31 cellular contexts compared by ENCODE assay signal in genomic region chr10:98459385-98459784, GRCh38.
"Had no signal": no experiment of that assay in that cellular context is flagged by ENCODE, and none has a peak within 500 bp of the region (broad histone marks: within the 10 kb centered on the region; RNA-seq: fewer than 3 reads in every experiment).

No MANE protein-coding gene starts in this region.

- H3K27ac Mint-ChIP-seq: activated CD4-positive, alpha-beta memory T cell treated with anti-CD3 and anti-CD28 coated beads, Interleukin-2, amount 10 ng/mL, durations not matched to agents 7 days and 5 days; activated CD4-positive, alpha-beta T cell treated with anti-CD3 and anti-CD28 coated beads, Interleukin-2, amount 10 ng/mL, durations not matched to agents 7 days and 5 days; activated naive CD4-positive, alpha-beta T cell treated with anti-CD3 and anti-CD28 coated beads, Interleukin-2, amount 10 ng/mL, durations not matched to agents 7 days and 5 days; activated naive CD8-positive, alpha-beta T cell treated with anti-CD3 and anti-CD28 coated beads, Interleukin-2, amount 10 ng/mL, durations not matched to agents 7 days and 5 days; activated T-cell treated with anti-CD3 and anti-CD28 coated beads, Interleukin-2, amount 50 U/mL, for 24 hours; activated T-helper 17 cell treated with anti-CD3 and anti-CD28 coated beads, Interleukin-2, amount 50 U/mL, for 72 hours; T-helper 17 cell; T-helper 2 cell treated with Interferon-gamma antibody and Interleukin-4, amounts not matched to agents 5 μg/mL and 100 μg/mL, for 36 hours; WTC11 had no signal

- H3K9me3 Mint-ChIP-seq: activated CD4-positive, alpha-beta memory T cell treated with anti-CD3 and anti-CD28 coated beads, Interleukin-2, amount 10 ng/mL, durations not matched to agents 7 days and 5 days; activated CD4-positive, alpha-beta T cell treated with anti-CD3 and anti-CD28 coated beads, Interleukin-2, amount 10 ng/mL, durations not matched to agents 7 days and 5 days; activated naive CD4-positive, alpha-beta T cell treated with anti-CD3 and anti-CD28 coated beads, Interleukin-2, amount 10 ng/mL, durations not matched to agents 7 days and 5 days; activated naive CD4-positive, alpha-beta T cell treated with anti-CD3 and anti-CD28 coated beads, Interleukin-2, amount 50 U/mL, for 72 hours; activated naive CD8-positive, alpha-beta T cell treated with anti-CD3 and anti-CD28 coated beads, Interleukin-2, amount 10 ng/mL, durations not matched to agents 7 days and 5 days; activated T-cell treated with anti-CD3 and anti-CD28 coated beads, Interleukin-2, amount 50 U/mL, for 24 hours; activated T-helper 17 cell treated with anti-CD3 and anti-CD28 coated beads, Interleukin-2, amount 50 U/mL, for 72 hours; central memory CD8-positive, alpha-beta T cell; effector memory CD8-positive, alpha-beta T cell; T-helper 2 cell treated with Interferon-gamma antibody and Interleukin-4, amounts not matched to agents 5 μg/mL and 100 μg/mL, for 36 hours; WTC11 had no signal

- H3K4me3 ChIP-seq: ascending aorta, breast epithelium, esophagus squamous epithelium, gastroesophageal sphincter, heart right ventricle had no signal

- H3K4me1 Mint-ChIP-seq: activated CD4-positive, alpha-beta memory T cell treated with anti-CD3 and anti-CD28 coated beads, Interleukin-2, amount 10 ng/mL, durations not matched to agents 7 days and 5 days; activated CD4-positive, alpha-beta T cell treated with anti-CD3 and anti-CD28 coated beads, Interleukin-2, amount 10 ng/mL, durations not matched to agents 7 days and 5 days; activated naive CD4-positive, alpha-beta T cell treated with anti-CD3 and anti-CD28 coated beads, Interleukin-2, amount 10 ng/mL, durations not matched to agents 7 days and 5 days; activated naive CD8-positive, alpha-beta T cell treated with anti-CD3 and anti-CD28 coated beads, Interleukin-2, amount 10 ng/mL, durations not matched to agents 7 days and 5 days; activated T-helper 17 cell treated with anti-CD3 and anti-CD28 coated beads, Interleukin-2, amount 50 U/mL, for 72 hours; central memory CD8-positive, alpha-beta T cell had no signal

- H3K9me3 ChIP-seq: ascending aorta, breast epithelium, esophagus squamous epithelium, gastroesophageal sphincter, heart right ventricle had no signal

- ATAC-seq: activated naive CD4-positive, alpha-beta T cell treated with anti-CD3 and anti-CD28 coated beads, Interleukin-2, amount 50 U/mL, for 72 hours; activated T-helper 17 cell treated with anti-CD3 and anti-CD28 coated beads, Interleukin-2, amount 50 U/mL, for 72 hours; effector memory CD8-positive, alpha-beta T cell; gastroesophageal sphincter; heart right ventricle; T-helper 17 cell; WTC11 had no signal

- H3K27me3 ChIP-seq: ascending aorta, breast epithelium, gastroesophageal sphincter had no signal

- DNase-seq: activated CD4-positive, alpha-beta memory T cell treated with anti-CD3 and anti-CD28 coated beads, Interleukin-2, amount 10 ng/mL, durations not matched to agents 7 days and 5 days; activated CD4-positive, alpha-beta T cell treated with anti-CD3 and anti-CD28 coated beads for 1 hour; activated CD4-positive, alpha-beta T cell treated with anti-CD3 and anti-CD28 coated beads for 4 hours; activated CD4-positive, alpha-beta T cell treated with anti-CD3 and anti-CD28 coated beads, Interleukin-2, amount 10 ng/mL, durations not matched to agents 7 days and 5 days; activated CD4-positive, alpha-beta T cell treated with anti-CD3 and anti-CD28 coated beads, Interleukin-2, amount 50 U/mL, for 4 hours; activated CD8-positive, alpha-beta memory T cell treated with anti-CD3 and anti-CD28 coated beads, Interleukin-2, amount 50 U/mL, for 48 hours; activated effector memory CD4-positive, alpha-beta T cell treated with Interleukin-2 at 50 U/mL for 16 hours; activated naive CD4-positive, alpha-beta T cell treated with anti-CD3 and anti-CD28 coated beads, Interleukin-2, amount 10 ng/mL, durations not matched to agents 7 days and 5 days; activated naive CD8-positive, alpha-beta T cell treated with anti-CD3 and anti-CD28 coated beads, Interleukin-2, amount 10 ng/mL, durations not matched to agents 7 days and 5 days; activated T-cell treated with anti-CD3 and anti-CD28 coated beads for 4 hours; activated T-cell treated with anti-CD3 and anti-CD28 coated beads, Interleukin-2, amount 50 U/mL, for 24 hours; cortex of kidney; dermis blood vessel endothelial cell; effector CD4-positive, alpha-beta T cell; effector memory CD8-positive, alpha-beta T cell; esophagus squamous epithelium; foreskin melanocyte; heart right ventricle; T-helper 1 cell; T-helper 17 cell; T1000 had no signal

- H3K4me3 Mint-ChIP-seq: activated CD4-positive, alpha-beta memory T cell treated with anti-CD3 and anti-CD28 coated beads, Interleukin-2, amount 10 ng/mL, durations not matched to agents 7 days and 5 days; activated CD4-positive, alpha-beta T cell treated with anti-CD3 and anti-CD28 coated beads, Interleukin-2, amount 10 ng/mL, durations not matched to agents 7 days and 5 days; activated naive CD4-positive, alpha-beta T cell treated with anti-CD3 and anti-CD28 coated beads, Interleukin-2, amount 10 ng/mL, durations not matched to agents 7 days and 5 days; activated naive CD8-positive, alpha-beta T cell treated with anti-CD3 and anti-CD28 coated beads, Interleukin-2, amount 10 ng/mL, durations not matched to agents 7 days and 5 days; activated T-cell treated with anti-CD3 and anti-CD28 coated beads, Interleukin-2, amount 50 U/mL, for 24 hours; activated T-helper 17 cell treated with anti-CD3 and anti-CD28 coated beads, Interleukin-2, amount 50 U/mL, for 72 hours; brain; central memory CD8-positive, alpha-beta T cell; effector memory CD8-positive, alpha-beta T cell; T-helper 17 cell; T-helper 2 cell treated with Interferon-gamma antibody and Interleukin-4, amounts not matched to agents 5 μg/mL and 100 μg/mL, for 36 hours; WTC11 had no signal

- H3K27ac ChIP-seq: breast epithelium, esophagus squamous epithelium, gastroesophageal sphincter, VCaP had no signal

- H3K4me1 ChIP-seq: breast epithelium had no signal

- H3K36me3 Mint-ChIP-seq: activated naive CD4-positive, alpha-beta T cell treated with anti-CD3 and anti-CD28 coated beads, Interleukin-2, amount 10 ng/mL, durations not matched to agents 7 days and 5 days; activated naive CD4-positive, alpha-beta T cell treated with anti-CD3 and anti-CD28 coated beads, Interleukin-2, amount 50 U/mL, for 72 hours; activated naive CD8-positive, alpha-beta T cell treated with anti-CD3 and anti-CD28 coated beads, Interleukin-2, amount 10 ng/mL, durations not matched to agents 7 days and 5 days; brain; WTC11 had no signal

- H3K36me3 ChIP-seq: ascending aorta, breast epithelium, esophagus squamous epithelium, heart right ventricle had no signal
